24 cellular contexts compared by ENCODE assay signal in the genomic region with DNA sequence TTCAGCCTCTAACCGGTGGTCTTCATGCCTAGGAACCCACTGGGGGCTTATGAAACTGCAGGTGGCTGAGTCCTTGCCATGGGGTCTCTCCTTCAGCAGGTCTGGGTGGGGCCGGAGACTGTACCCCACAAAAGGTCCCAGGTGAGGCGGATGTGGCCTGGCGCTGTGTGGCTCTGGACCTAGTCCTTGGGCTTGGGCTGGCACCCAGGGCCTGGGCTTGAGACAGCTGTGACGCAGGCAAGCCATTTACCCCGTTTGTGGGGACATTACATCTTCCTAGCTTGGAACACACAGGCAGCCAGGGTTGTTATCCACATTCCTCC. TPM values are rescaled to one million over a fixed set of nuclear protein-coding genes. Genes with fewer than 3 reads are reported as not detected.
DNase-seq lines count a peak whose midpoint lies in the region; ATAC-seq and TF ChIP-seq lines count a peak whose summit lies in the region.
"Had no signal": no experiment of that assay in that cellular context is flagged by ENCODE, and none has a peak within 500 bp of the region (broad histone marks: within the 10 kb centered on the region; RNA-seq: fewer than 3 reads in every experiment).

No MANE protein-coding gene starts in this region.

- POLR2A ChIA-PET in WTC11 (lab: Charles Lee), result no interaction called here

- H3K4me1 ChIP-seq in skeletal muscle satellite cell (ENCODE audit: control insufficient read depth, insufficient read depth, low read length) (peaks cover 40% of the 10 kb centered on the region), BE2C (no peaks in the 10 kb centered on the region)

- intact Hi-C loops in dendritic cell treated with granulocyte-macrophage colony-stimulating factor and Interleukin-4, amounts not matched to agents 40 ng/mL and 50 ng/mL, for 4 days (cut with micrococcal nuclease), result loop anchor here (5.0 kb wide), 1 partner anchor 37 kb away; no protein-coding TSS in a partner anchor

- no peaks in the 10 kb centered on the region for H3K9me3 Mint-ChIP-seq in activated T-cell treated with anti-CD3 and anti-CD28 coated beads, Interleukin-2, amount 50 U/mL, for 4 hours
- H3K9me3 Mint-ChIP-seq in activated T-cell treated with anti-CD3 and anti-CD28 coated beads, Interleukin-2, amount 50 U/mL, for 24 hours, result no peaks in the 10 kb centered on the region
- no peaks in the 10 kb centered on the region for H3K9me3 Mint-ChIP-seq in dendritic cell treated with granulocyte-macrophage colony-stimulating factor and Interleukin-4, amounts not matched to agents 40 ng/mL and 50 ng/mL, for 4 days
- no peaks in the 10 kb centered on the region for H3K9me3 Mint-ChIP-seq in WTC11
- H3K9me3 Mint-ChIP-seq: CD8-positive, alpha-beta T cell had no signal

- H3K9me3 ChIP-seq in KOPT-K1 (ENCODE audit: insufficient read depth, low read length, poor library complexity, severe bottlenecking), result no peaks in the 10 kb centered on the region
- no peaks in the 10 kb centered on the region for H3K9me3 ChIP-seq in skeletal muscle satellite cell (replicated peaks; ENCODE audit: low read length)
- H3K9me3 ChIP-seq in BE2C, result no peaks in the 10 kb centered on the region; the same call in 1 of the 2 replicates
- H3K9me3 ChIP-seq: Caco-2, MG63, SJCRH30 had no signal

- H3K36me3 Mint-ChIP-seq in activated T-cell treated with anti-CD3 and anti-CD28 coated beads, Interleukin-2, amount 50 U/mL, for 4 hours (ENCODE audit: insufficient read depth), result no peaks in the 10 kb centered on the region
- no peaks in the 10 kb centered on the region for H3K36me3 Mint-ChIP-seq in activated T-cell treated with anti-CD3 and anti-CD28 coated beads, Interleukin-2, amount 50 U/mL, for 24 hours (ENCODE audit: low read depth)
- H3K36me3 Mint-ChIP-seq in dendritic cell treated with granulocyte-macrophage colony-stimulating factor and Interleukin-4, amounts not matched to agents 40 ng/mL and 50 ng/mL, for 4 days (ENCODE audit: low read depth), result peaks cover 15% of the 10 kb centered on the region
- H3K36me3 Mint-ChIP-seq in WTC11, result no peaks in the 10 kb centered on the region
- H3K36me3 Mint-ChIP-seq: CD8-positive, alpha-beta T cell had no signal

- peaks cover 15% of the 10 kb centered on the region for H3K27me3 ChIP-seq in skeletal muscle satellite cell (ENCODE audit: control insufficient read depth, insufficient read depth, low read length)
- peaks cover 61% of the 10 kb centered on the region for H3K27me3 ChIP-seq in BE2C
- H3K27me3 ChIP-seq: SJCRH30 had no signal

- no peaks in the 10 kb centered on the region for H3K27me3 Mint-ChIP-seq in activated T-cell treated with anti-CD3 and anti-CD28 coated beads, Interleukin-2, amount 50 U/mL, for 4 hours (ENCODE audit: low read depth)
- H3K27me3 Mint-ChIP-seq in activated T-cell treated with anti-CD3 and anti-CD28 coated beads, Interleukin-2, amount 50 U/mL, for 24 hours, result no peaks in the 10 kb centered on the region
- H3K27me3 Mint-ChIP-seq in dendritic cell treated with granulocyte-macrophage colony-stimulating factor and Interleukin-4, amounts not matched to agents 40 ng/mL and 50 ng/mL, for 4 days, result no peaks in the 10 kb centered on the region
- peaks cover 57% of the 10 kb centered on the region for H3K27me3 Mint-ChIP-seq in WTC11 (ENCODE audit: low read depth)

- no peak overlapping the region for H3K9ac ChIP-seq in skeletal muscle satellite cell (ENCODE audit: low read depth, low read length)

- H3K36me3 ChIP-seq in KOPT-K1 (ENCODE audit: insufficient read depth, low read length), result 0 out of 2 replicates have a peak, but pooled peaks cover 6% of the 10 kb centered on the region
- no peaks in the 10 kb centered on the region for H3K36me3 ChIP-seq in skeletal muscle satellite cell (ENCODE audit: insufficient read depth, low read length)
- no peaks in the 10 kb centered on the region for H3K36me3 ChIP-seq in BE2C
- H3K36me3 ChIP-seq: SJCRH30 had no signal

- DNase-seq in activated T-cell treated with anti-CD3 and anti-CD28 coated beads, Interleukin-2, amount 50 U/mL, for 4 hours, result no peak
- no peak for DNase-seq in activated T-cell treated with anti-CD3 and anti-CD28 coated beads, Interleukin-2, amount 50 U/mL, for 24 hours
- DNase-seq in WTC11 (ENCODE audit: low spot score), result no peak
- no peak for DNase-seq in BE2C
- DNase-seq: ACHN; C1 segment of cervical spinal cord; Caco-2; CD8-positive, alpha-beta T cell; HCEC 1CT; MG63; NCI-H1105 treated with DMSO at 0.1 percent for 48 hours; NCI-H146; NCI-H1930; NCI-H2107; NCI-H524; NCI-H774; SJCRH30 had no signal

- peak overlapping the region; percentile 19 for H3K4me3 Mint-ChIP-seq in activated T-cell treated with anti-CD3 and anti-CD28 coated beads, Interleukin-2, amount 50 U/mL, for 4 hours
- no peak overlapping the region for H3K4me3 Mint-ChIP-seq in activated T-cell treated with anti-CD3 and anti-CD28 coated beads, Interleukin-2, amount 50 U/mL, for 24 hours
- H3K4me3 Mint-ChIP-seq in dendritic cell treated with granulocyte-macrophage colony-stimulating factor and Interleukin-4, amounts not matched to agents 40 ng/mL and 50 ng/mL, for 4 days, result peak overlapping the region; percentile 69
- no peak overlapping the region for H3K4me3 Mint-ChIP-seq in WTC11

- ATAC-seq in activated T-cell treated with anti-CD3 and anti-CD28 coated beads, Interleukin-2, amount 50 U/mL, for 4 hours, result no peak
- no peak for ATAC-seq in WTC11
- ATAC-seq in HG03354 (IDR thresholded peaks at IDR 0.05; ENCODE audit: poor library complexity, severe bottlenecking, unreplicated experiment), result no peak
- ATAC-seq: CD8-positive, alpha-beta T cell; K562 had no signal

- CTCF ChIA-PET in WTC11 (lab: Charles Lee), result interaction anchor here (0.5 to 1.5 kb wide), 2 partner anchors 27 to 60 kb away, joined by 3 read pairs; a partner anchor contains a TSS

- H3K4me3 ChIP-seq in skeletal muscle satellite cell (ENCODE audit: low read length) (no peak overlapping the region), BE2C (ENCODE audit: low read depth, low read length) (no peak overlapping the region)
- H3K4me3 ChIP-seq: K562, MG63, SJCRH30 had no signal

- TF ChIP-seq CTCF in WTC11 (IDR thresholded peaks at IDR 0.05) (no peak), BE2C (IDR thresholded peaks at IDR 0.05; ENCODE audit: low read depth, low read length) (no peak)

- peak overlapping the region; percentile 9 for H3K27ac ChIP-seq in KOPT-K1 (ENCODE audit: low read depth, low read length, poor library complexity, severe bottlenecking)
- H3K27ac ChIP-seq: 22Rv1, SJCRH30 had no signal

- peaks cover 27% of the 10 kb centered on the region for H3K4me1 Mint-ChIP-seq in activated T-cell treated with anti-CD3 and anti-CD28 coated beads, Interleukin-2, amount 50 U/mL, for 4 hours (ENCODE audit: low read depth)
- peaks cover 36% of the 10 kb centered on the region for H3K4me1 Mint-ChIP-seq in activated T-cell treated with anti-CD3 and anti-CD28 coated beads, Interleukin-2, amount 50 U/mL, for 24 hours (ENCODE audit: low read depth)
- peaks cover 61% of the 10 kb centered on the region for H3K4me1 Mint-ChIP-seq in dendritic cell treated with granulocyte-macrophage colony-stimulating factor and Interleukin-4, amounts not matched to agents 40 ng/mL and 50 ng/mL, for 4 days (ENCODE audit: low read depth)
- H3K4me1 Mint-ChIP-seq in WTC11, result peaks cover 24% of the 10 kb centered on the region

- no peak overlapping the region for H3K27ac Mint-ChIP-seq in activated T-cell treated with anti-CD3 and anti-CD28 coated beads, Interleukin-2, amount 50 U/mL, for 24 hours
- H3K27ac Mint-ChIP-seq in dendritic cell treated with granulocyte-macrophage colony-stimulating factor and Interleukin-4, amounts not matched to agents 40 ng/mL and 50 ng/mL, for 4 days, result no peak overlapping the region
- H3K27ac Mint-ChIP-seq in WTC11, result no peak overlapping the region
- H3K27ac Mint-ChIP-seq: CD8-positive, alpha-beta T cell had no signal

- H3K4me2 ChIP-seq in skeletal muscle satellite cell (ENCODE audit: low read length), result peak overlapping the region; percentile 87

TF ChIP-seq in WTC11, 78 proteins besides CTCF, POLR2A, EP300 and RAD21 (continues in another document):
- TF ChIP-seq, protein P1, sequence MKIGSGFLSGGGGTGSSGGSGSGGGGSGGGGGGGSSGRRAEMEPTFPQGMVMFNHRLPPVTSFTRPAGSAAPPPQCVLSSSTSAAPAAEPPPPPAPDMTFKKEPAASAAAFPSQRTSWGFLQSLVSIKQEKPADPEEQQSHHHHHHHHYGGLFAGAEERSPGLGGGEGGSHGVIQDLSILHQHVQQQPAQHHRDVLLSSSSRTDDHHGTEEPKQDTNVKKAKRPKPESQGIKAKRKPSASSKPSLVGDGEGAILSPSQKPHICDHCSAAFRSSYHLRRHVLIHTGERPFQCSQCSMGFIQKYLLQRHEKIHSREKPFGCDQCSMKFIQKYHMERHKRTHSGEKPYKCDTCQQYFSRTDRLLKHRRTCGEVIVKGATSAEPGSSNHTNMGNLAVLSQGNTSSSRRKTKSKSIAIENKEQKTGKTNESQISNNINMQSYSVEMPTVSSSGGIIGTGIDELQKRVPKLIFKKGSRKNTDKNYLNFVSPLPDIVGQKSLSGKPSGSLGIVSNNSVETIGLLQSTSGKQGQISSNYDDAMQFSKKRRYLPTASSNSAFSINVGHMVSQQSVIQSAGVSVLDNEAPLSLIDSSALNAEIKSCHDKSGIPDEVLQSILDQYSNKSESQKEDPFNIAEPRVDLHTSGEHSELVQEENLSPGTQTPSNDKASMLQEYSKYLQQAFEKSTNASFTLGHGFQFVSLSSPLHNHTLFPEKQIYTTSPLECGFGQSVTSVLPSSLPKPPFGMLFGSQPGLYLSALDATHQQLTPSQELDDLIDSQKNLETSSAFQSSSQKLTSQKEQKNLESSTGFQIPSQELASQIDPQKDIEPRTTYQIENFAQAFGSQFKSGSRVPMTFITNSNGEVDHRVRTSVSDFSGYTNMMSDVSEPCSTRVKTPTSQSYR (CRISPR knock-in tag; IDR thresholded peaks at IDR 0.05), result no peak
- TF ChIP-seq TP53 (CRISPR knock-in tag; IDR thresholded peaks at IDR 0.05), result no peak

RNA-seq across cellular contexts. Expression of a gene that starts 5.9 kb away (rescaled TPM):
- 100 to 1,000 TPM; 100 to 130 (median 126) TPM for total RNA-seq in activated T-cell treated with anti-CD3 and anti-CD28 coated beads, Interleukin-2, amount 50 U/mL, for 4 hours
- total RNA-seq in skeletal muscle satellite cell (2012; rRNA removed), result 18.1 and 25.6 TPM in 2 replicates
- total RNA-seq in WTC11 (2021), result 72.8 to 81.0 TPM (median 77.2 TPM) in 3 replicates
- polyA plus RNA-seq in BE2C (2012; ENCODE audit: insufficient read depth, insufficient read length, low read depth), result 105 TPM

RNA-seq across cellular contexts. Expression of a gene that starts 13.2 kb away (rescaled TPM):
- 100 to 1,000 TPM; 175 to 195 (median 180) TPM for total RNA-seq in activated T-cell treated with anti-CD3 and anti-CD28 coated beads, Interleukin-2, amount 50 U/mL, for 4 hours
- total RNA-seq in skeletal muscle satellite cell (2012; rRNA removed), result 1.7 TPM in 1 of 2 replicates, not detected in the other
- total RNA-seq in WTC11 (2021), result 1.0 to 1.5 TPM (median 1.5 TPM) in 3 replicates
- polyA plus RNA-seq in BE2C (2012; ENCODE audit: insufficient read depth, insufficient read length, low read depth), result not detected
- total RNA-seq: HT-29 had no signal

Comparison
In these comparisons a context has a peak if more than half of its experiments do, and no peak if none do; other contexts are left out.
1. H3K4me3 Mint-ChIP-seq: peak in activated T-cell treated with anti-CD3 and anti-CD28 coated beads, Interleukin-2, amount 50 U/mL, for 4 hours (single experiment) and dendritic cell treated with granulocyte-macrophage colony-stimulating factor and Interleukin-4, amounts not matched to agents 40 ng/mL and 50 ng/mL, for 4 days (single experiment); none in activated T-cell treated with anti-CD3 and anti-CD28 coated beads, Interleukin-2, amount 50 U/mL, for 24 hours (single experiment) and WTC11 (single experiment).
2. RNA of a gene that starts 13.2 kb away (total RNA-seq): 175 to 195 TPM in activated T-cell treated with anti-CD3 and anti-CD28 coated beads, Interleukin-2, amount 50 U/mL, for 4 hours; 1.0 to 1.5 TPM in WTC11; every median in the first group is over 10 times any median in the second.